ENCODE assay signal across 1 cellular context in genomic region chr10:31151301-31151700, GRCh38.
TF ChIP-seq lines count a peak whose summit lies in the region.

No MANE protein-coding gene starts in this region.

TF ChIP-seq in IMR-90, 13 proteins besides CTCF, POLR2A, EP300 and RAD21 (continued from another document):
- TF ChIP-seq, protein P1, sequence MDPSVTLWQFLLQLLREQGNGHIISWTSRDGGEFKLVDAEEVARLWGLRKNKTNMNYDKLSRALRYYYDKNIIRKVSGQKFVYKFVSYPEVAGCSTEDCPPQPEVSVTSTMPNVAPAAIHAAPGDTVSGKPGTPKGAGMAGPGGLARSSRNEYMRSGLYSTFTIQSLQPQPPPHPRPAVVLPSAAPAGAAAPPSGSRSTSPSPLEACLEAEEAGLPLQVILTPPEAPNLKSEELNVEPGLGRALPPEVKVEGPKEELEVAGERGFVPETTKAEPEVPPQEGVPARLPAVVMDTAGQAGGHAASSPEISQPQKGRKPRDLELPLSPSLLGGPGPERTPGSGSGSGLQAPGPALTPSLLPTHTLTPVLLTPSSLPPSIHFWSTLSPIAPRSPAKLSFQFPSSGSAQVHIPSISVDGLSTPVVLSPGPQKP (IDR thresholded peaks at IDR 0.05; ENCODE audit: borderline replicate concordance, low read depth, low read length), result no peak
- no peak for TF ChIP-seq SMC3 (IDR thresholded peaks at IDR 0.05; ENCODE audit: low read depth, low read length)
- no peak for TF ChIP-seq FOS (IDR thresholded peaks at IDR 0.05; ENCODE audit: low read depth, low read length)
- TF ChIP-seq RCOR1 (IDR thresholded peaks at IDR 0.05; ENCODE audit: insufficient replicate concordance, low read length), result no peak
- TF ChIP-seq USF2 (IDR thresholded peaks at IDR 0.05; ENCODE audit: low read depth, low read length), result no peak
- TF ChIP-seq RFX5 (IDR thresholded peaks at IDR 0.05; ENCODE audit: low read depth, low read length), result no peak
- no peak for TF ChIP-seq CEBPB (IDR thresholded peaks at IDR 0.05; ENCODE audit: low read depth, low read length)
- no peak for TF ChIP-seq BHLHE40 (IDR thresholded peaks at IDR 0.05; ENCODE audit: low read depth, low read length)
- no peak for TF ChIP-seq CHD1 (IDR thresholded peaks at IDR 0.05; ENCODE audit: low read depth, low read length)
- TF ChIP-seq MXI1 (IDR thresholded peaks at IDR 0.05; ENCODE audit: borderline replicate concordance, low read depth, low read length), result no peak
- no peak for TF ChIP-seq MAZ (IDR thresholded peaks at IDR 0.05; ENCODE audit: borderline replicate concordance, low read depth, low read length)
- no peak for TF ChIP-seq NFE2L2 (IDR thresholded peaks at IDR 0.05; ENCODE audit: low read depth, low read length)
